ENCODE assay signal across 23 cellular contexts in genomic region chr6:19492631-19493030, GRCh38.
DNase-seq lines count a peak whose midpoint lies in the region; ATAC-seq, FAIRE-seq and TF ChIP-seq lines count a peak whose summit lies in the region.
"Had no signal": no experiment of that assay in that cellular context is flagged by ENCODE, and none has a peak within 500 bp of the region (broad histone marks: within the 10 kb centered on the region; RNA-seq: fewer than 3 reads in every experiment).

No MANE protein-coding gene starts in this region.

- H3K4me1 ChIP-seq in astrocyte (ENCODE audit: insufficient read depth, low read length), result no peaks in the 10 kb centered on the region
- H3K4me1 ChIP-seq: upper lobe of left lung had no signal

- no peak overlapping the region for H3K4me3 Mint-ChIP-seq in astrocyte (ENCODE audit: unreplicated experiment)
- H3K4me3 Mint-ChIP-seq in nephron progenitor cell, result no peak overlapping the region
- H3K4me3 Mint-ChIP-seq in Calu3 (ENCODE audit: low read depth, unreplicated experiment), result no peak overlapping the region
- H3K4me3 Mint-ChIP-seq: activated naive CD4-positive, alpha-beta T cell treated with anti-CD3 and anti-CD28 coated beads for 36 hours; CD4-positive, CD25-positive, alpha-beta regulatory T cell; stimulated activated naive CD8-positive, alpha-beta T cell treated with anti-CD3 and anti-CD28 coated beads, Interleukin-15, amount 100 ng/mL, for 72 hours had no signal

- H3K79me2 ChIP-seq in astrocyte (ENCODE audit: insufficient read depth, low read length), result no peaks in the 10 kb centered on the region

- H3K4me3 ChIP-seq in astrocyte (ENCODE audit: insufficient read depth, low read depth, low read length), result no peak overlapping the region
- H3K4me3 ChIP-seq: coronary artery, gastroesophageal sphincter, upper lobe of left lung had no signal

- H3K27me3 Mint-ChIP-seq in astrocyte (ENCODE audit: low read depth, unreplicated experiment) (no peaks in the 10 kb centered on the region), nephron progenitor cell (ENCODE audit: low read depth, poor library complexity) (no peaks in the 10 kb centered on the region), Calu3 (ENCODE audit: unreplicated experiment) (no peaks in the 10 kb centered on the region)
- H3K27me3 Mint-ChIP-seq: CD4-positive, CD25-positive, alpha-beta regulatory T cell; stimulated activated naive CD8-positive, alpha-beta T cell treated with anti-CD3 and anti-CD28 coated beads, Interleukin-15, amount 100 ng/mL, for 72 hours had no signal

- no peaks in the 10 kb centered on the region for H3K27me3 ChIP-seq in astrocyte (ENCODE audit: insufficient read depth, low read length)
- H3K27me3 ChIP-seq: gastroesophageal sphincter, upper lobe of left lung had no signal

- H3K9ac ChIP-seq in astrocyte (ENCODE audit: low read length), result no peak overlapping the region

- no peak overlapping the region for H2AFZ ChIP-seq in astrocyte (ENCODE audit: low read depth, low read length)

- H3K4me1 Mint-ChIP-seq in astrocyte (ENCODE audit: low read depth, unreplicated experiment) (peaks cover 9% of the 10 kb centered on the region), nephron progenitor cell (peaks cover 5% of the 10 kb centered on the region), Calu3 (ENCODE audit: low read depth, unreplicated experiment) (no peaks in the 10 kb centered on the region)
- H3K4me1 Mint-ChIP-seq: CD4-positive, CD25-positive, alpha-beta regulatory T cell; stimulated activated naive CD8-positive, alpha-beta T cell treated with anti-CD3 and anti-CD28 coated beads, Interleukin-15, amount 100 ng/mL, for 72 hours had no signal

- no peaks in the 10 kb centered on the region for H4K20me1 ChIP-seq in astrocyte (ENCODE audit: insufficient read depth, low read length)

- no peaks in the 10 kb centered on the region for H3K36me3 ChIP-seq in astrocyte (ENCODE audit: insufficient read depth, low read length)
- H3K36me3 ChIP-seq: gastroesophageal sphincter, upper lobe of left lung had no signal

- CTCF ChIA-PET in Calu3 (lab: Charles Lee), result interaction anchor here (0.8 kb wide), 1 partner anchor 27 kb away, joined by 3 read pairs; no protein-coding TSS in a partner anchor

- H3K9me3 Mint-ChIP-seq in astrocyte (ENCODE audit: unreplicated experiment) (peaks cover 8% of the 10 kb centered on the region), nephron progenitor cell (peaks cover 26% of the 10 kb centered on the region), Calu3 (ENCODE audit: low read depth, unreplicated experiment) (peaks cover 8% of the 10 kb centered on the region)
- H3K9me3 Mint-ChIP-seq: activated naive CD4-positive, alpha-beta T cell treated with anti-CD3 and anti-CD28 coated beads for 36 hours had no signal

- DNase-seq in Caki2 (ENCODE audit: low read depth), result peak; percentile 94
- DNase-seq in HT-29 (ENCODE audit: low spot score), result peak; percentile 4
- DNase-seq in astrocyte (ENCODE audit: low read depth), result peak; percentile 20
- DNase-seq in left colon, result no peak
- DNase-seq in nephron progenitor cell, result no peak
- DNase-seq in Calu3, result no peak
- DNase-seq: activated CD4-positive, alpha-beta T cell treated with anti-CD3 and anti-CD28 coated beads, Interleukin-2, amount 50 U/mL, for 1 hour; activated naive CD4-positive, alpha-beta T cell treated with anti-CD3 and anti-CD28 coated beads for 36 hours; activated T-cell treated with anti-CD3 and anti-CD28 coated beads, Interleukin-2, amount 50 U/mL, for 1 hour; CD4-positive, CD25-positive, alpha-beta regulatory T cell; H7; left ventricle myocardium superior; NCI-H187 treated with DMSO at 0.1 percent for 48 hours; nucleus accumbens; stimulated activated CD4-positive, alpha-beta T cell treated with anti-CD3 and anti-CD28 coated beads, Interleukin-2, amount 100 ng/mL, for 24 hours; stimulated activated naive CD8-positive, alpha-beta T cell treated with anti-CD3 and anti-CD28 coated beads, Interleukin-15, amount 100 ng/mL, for 72 hours; upper lobe of left lung had no signal

- H3K27ac Mint-ChIP-seq in astrocyte (ENCODE audit: unreplicated experiment), result no peak overlapping the region
- H3K27ac Mint-ChIP-seq in nephron progenitor cell, result no peak overlapping the region
- H3K27ac Mint-ChIP-seq in Calu3 (ENCODE audit: unreplicated experiment), result no peak overlapping the region
- H3K27ac Mint-ChIP-seq: activated naive CD4-positive, alpha-beta T cell treated with anti-CD3 and anti-CD28 coated beads for 36 hours; CD4-positive, CD25-positive, alpha-beta regulatory T cell had no signal

- ATAC-seq in left colon, result peak; percentile 40
- ATAC-seq in GM19397 (IDR thresholded peaks at IDR 0.05; ENCODE audit: unreplicated experiment), result no peak
- no peak for ATAC-seq in GM21515 (IDR thresholded peaks at IDR 0.05; ENCODE audit: unreplicated experiment)
- ATAC-seq: gastroesophageal sphincter; left ventricle myocardium superior; stimulated activated naive CD8-positive, alpha-beta T cell treated with anti-CD3 and anti-CD28 coated beads, Interleukin-15, amount 100 ng/mL, for 72 hours had no signal

- H3K36me3 Mint-ChIP-seq in astrocyte (ENCODE audit: low read depth, unreplicated experiment) (no peaks in the 10 kb centered on the region), nephron progenitor cell (ENCODE audit: low read depth) (no peaks in the 10 kb centered on the region), Calu3 (ENCODE audit: insufficient read depth, unreplicated experiment) (no peaks in the 10 kb centered on the region)
- H3K36me3 Mint-ChIP-seq: CD4-positive, CD25-positive, alpha-beta regulatory T cell had no signal

- no TSS peak for BruUV-seq in Calu3 (replicated peaks; lab: Mats Ljungman, UMichigan)

- intact Hi-C loops in left colon (cut with DNase I, micrococcal nuclease), result no loop called here
- intact Hi-C loops in Calu3 (cut with micrococcal nuclease; ENCODE audit: unreplicated experiment), result no loop called here

- H3K9me3 ChIP-seq in astrocyte (ENCODE audit: insufficient read depth, low read depth, low read length), result no peaks in the 10 kb centered on the region
- H3K9me3 ChIP-seq: upper lobe of left lung had no signal

- in situ Hi-C loops in Caki2 (cut with HindIII; ENCODE audit: low pct_unique_long_range_greater_than_20kb, low sequenced_read_pairs), result no loop called here

- H3K27ac ChIP-seq in astrocyte (ENCODE audit: low read depth, low read length), result no peak overlapping the region
- H3K27ac ChIP-seq: coronary artery, gastroesophageal sphincter, upper lobe of left lung had no signal

- peak; percentile 54 for FAIRE-seq in astrocyte (lab: Jason Lieb, UNC)
- FAIRE-seq: endothelial cell of umbilical vein, GM18507 had no signal

- TF ChIP-seq CTCF in astrocyte (IDR thresholded peaks at IDR 0.05; ENCODE audit: insufficient read depth, low read depth, low read length), result no peak
- TF ChIP-seq CTCF in nephron progenitor cell (IDR thresholded peaks at IDR 0.05), result no peak
- TF ChIP-seq CTCF in Calu3 (IDR thresholded peaks at IDR 0.05; ENCODE audit: unreplicated experiment), result no peak

- H3K4me2 ChIP-seq in astrocyte (ENCODE audit: low read length), result no peak overlapping the region

Comparison
In these comparisons a context has a peak if more than half of its experiments do, and no peak if none do; other contexts are left out.
1. DNase-seq: peak in Caki2 (single experiment), HT-29 (single experiment) and astrocyte (single experiment); none in left colon (0 of 2), nephron progenitor cell (single experiment) and Calu3 (single experiment).